Comparison of ENCODE assay signal across 20 cellular contexts in genomic region chr3:25281041-25281842, GRCh38.
A peak's percentile ranks its signal among the peaks of the same experiment; 100 is the strongest.
DNase-seq lines count a peak whose midpoint lies in the region; ATAC-seq, FAIRE-seq and TF ChIP-seq lines count a peak whose summit lies in the region.
"Had no signal": no experiment of that assay in that cellular context is flagged by ENCODE, and none has a peak within 500 bp of the region (broad histone marks: within the 10 kb centered on the region; RNA-seq: fewer than 3 reads in every experiment).

No MANE protein-coding gene starts in this region.

- H3K27ac ChIP-seq in neural progenitor cell (no peak overlapping the region), Peyer's patch (no peak overlapping the region)
- H3K27ac ChIP-seq: C4-2B, SK-N-MC had no signal

- no peaks in the 10 kb centered on the region for H3K79me2 ChIP-seq in neural progenitor cell (ENCODE audit: low read depth)

- H3K4me1 Mint-ChIP-seq in neural progenitor cell (peaks cover 18% of the 10 kb centered on the region), progenitor cell of endocrine pancreas (ENCODE audit: low read depth) (peaks cover 9% of the 10 kb centered on the region)

- no peak overlapping the region for H3K4me2 ChIP-seq in neural progenitor cell

- H3K9ac ChIP-seq in neural progenitor cell: no peak overlapping the region

- no peak overlapping the region for H2AFZ ChIP-seq in neural progenitor cell (replicated peaks)

- FAIRE-seq in D721Med (lab: Jason Lieb, UNC): peak; percentile 67
- FAIRE-seq: GM19239, H54 had no signal

- DNase-seq in D721Med (ENCODE audit: insufficient read length, low spot score) (no peak), NCI-H1105 treated with DMSO at 0.1 percent for 48 hours (lab: John Stamatoyannopoulos, UW) (peak; percentile 92), NCI-H774 (lab: John Stamatoyannopoulos, UW) (peak; percentile 3), neural progenitor cell (ENCODE audit: low spot score) (peak; percentile 37), Peyer's patch (no peak), progenitor cell of endocrine pancreas (ENCODE audit: low spot score, unreplicated experiment) (no peak)
- DNase-seq: DMS53, IMR-90, Karpas-422, NCI-H1694, NCI-H226, NCI-H526 treated with DMSO at 0.1 percent for 48 hours had no signal

- no peak overlapping the region for H3K27ac Mint-ChIP-seq in neural progenitor cell
- no peak overlapping the region for H3K27ac Mint-ChIP-seq in progenitor cell of endocrine pancreas
- H3K27ac Mint-ChIP-seq: T-helper 1 cell treated with Interleukin-12 subunit alpha and Interleukin-12 subunit beta and Interleukin-4 antibody, amounts not matched to agents 30 μg/mL and 1 μg/mL, for 36 hours had no signal

- peaks cover 4% of the 10 kb centered on the region for H3K9me3 Mint-ChIP-seq in neural progenitor cell
- H3K9me3 Mint-ChIP-seq in progenitor cell of endocrine pancreas (ENCODE audit: low read depth): peaks cover 6% of the 10 kb centered on the region
- H3K9me3 Mint-ChIP-seq: T-helper 1 cell treated with Interleukin-12 subunit alpha and Interleukin-12 subunit beta and Interleukin-4 antibody, amounts not matched to agents 30 μg/mL and 1 μg/mL, for 36 hours had no signal

- H3K4me3 Mint-ChIP-seq in neural progenitor cell (no peak overlapping the region), progenitor cell of endocrine pancreas (ENCODE audit: low read depth) (no peak overlapping the region)
- H3K4me3 Mint-ChIP-seq: T-helper 1 cell treated with Interleukin-12 subunit alpha and Interleukin-12 subunit beta and Interleukin-4 antibody, amounts not matched to agents 30 μg/mL and 1 μg/mL, for 36 hours had no signal

- H3K4me3 ChIP-seq in neural progenitor cell: no peak overlapping the region
- H3K4me3 ChIP-seq in Peyer's patch: no peak overlapping the region
- H3K4me3 ChIP-seq: SK-N-MC had no signal

- H3K36me3 Mint-ChIP-seq in neural progenitor cell: no peaks in the 10 kb centered on the region
- H3K36me3 Mint-ChIP-seq in progenitor cell of endocrine pancreas (ENCODE audit: insufficient read depth): no peaks in the 10 kb centered on the region

- TF ChIP-seq POLR2A in Peyer's patch (IDR thresholded peaks at IDR 0.05): no peak

- H3K27me3 Mint-ChIP-seq in neural progenitor cell (ENCODE audit: insufficient read depth, low read depth) (peaks cover 2% of the 10 kb centered on the region), progenitor cell of endocrine pancreas (peaks cover 10% of the 10 kb centered on the region)

- ATAC-seq in GM21360 (IDR thresholded peaks at IDR 0.05; ENCODE audit: unreplicated experiment): no peak
- ATAC-seq: Panc1, Right ventricle myocardium inferior had no signal

- no peaks in the 10 kb centered on the region for H3K36me3 ChIP-seq in neural progenitor cell
- no peaks in the 10 kb centered on the region for H3K36me3 ChIP-seq in Peyer's patch

- no peak for TF ChIP-seq CTCF in D721Med (IDR thresholded peaks at IDR 0.05; ENCODE audit: insufficient read depth, missing control alignments)
- no peak for TF ChIP-seq CTCF in neural progenitor cell (IDR thresholded peaks at IDR 0.05)
- TF ChIP-seq CTCF in Peyer's patch (IDR thresholded peaks at IDR 0.05): no peak
- no peak for TF ChIP-seq CTCF in progenitor cell of endocrine pancreas (IDR thresholded peaks at IDR 0.05; ENCODE audit: unreplicated experiment)

- no peaks in the 10 kb centered on the region for H4K20me1 ChIP-seq in neural progenitor cell (ENCODE audit: low read depth)

- H3K27me3 ChIP-seq in neural progenitor cell (peaks cover 82% of the 10 kb centered on the region), Peyer's patch (no peaks in the 10 kb centered on the region)

- no peaks in the 10 kb centered on the region for H3F3A ChIP-seq in neural progenitor cell (ENCODE audit: low read depth)

- H3K9me3 ChIP-seq in neural progenitor cell (ENCODE audit: low read depth) (no peaks in the 10 kb centered on the region), Peyer's patch (no peaks in the 10 kb centered on the region)

- H3K4me1 ChIP-seq in neural progenitor cell: no peaks in the 10 kb centered on the region
- no peaks in the 10 kb centered on the region for H3K4me1 ChIP-seq in Peyer's patch

Comparison
In these comparisons a context has a peak if more than half of its experiments do, and no peak if none do; other contexts are left out.
1. DNase-seq: peak in NCI-H1105 treated with DMSO at 0.1 percent for 48 hours (single experiment), NCI-H774 (single experiment) and neural progenitor cell (single experiment); none in D721Med (single experiment), Peyer's patch (0 of 3) and progenitor cell of endocrine pancreas (single experiment).